ENCODE assay signal across 28 cellular contexts in the genomic region with DNA sequence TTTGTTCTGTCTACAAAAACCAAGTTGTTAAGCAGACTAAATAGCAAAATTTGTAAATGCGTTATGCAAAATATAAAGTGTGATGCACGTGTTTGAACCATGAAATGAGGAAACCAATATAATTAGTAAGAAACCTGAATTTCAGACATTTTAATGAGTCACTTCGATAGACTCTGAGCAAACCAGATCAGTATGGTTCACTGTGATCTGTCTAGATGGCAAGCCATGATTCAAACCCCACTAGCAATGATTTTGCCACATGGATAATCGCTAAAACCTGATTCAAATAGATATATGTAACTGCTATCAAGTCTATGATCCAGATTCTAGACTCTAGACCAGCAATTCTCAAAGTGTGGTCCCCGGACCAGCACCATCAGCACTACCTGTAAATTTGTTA. TPM values are rescaled to one million over a fixed set of nuclear protein-coding genes. Genes with fewer than 3 reads are reported as not detected.
A peak's percentile ranks its signal among the peaks of the same experiment; 100 is the strongest.
DNase-seq lines count a peak whose midpoint lies in the region; ATAC-seq and TF ChIP-seq lines count a peak whose summit lies in the region.
"Had no signal": no experiment of that assay in that cellular context is flagged by ENCODE, and none has a peak within 500 bp of the region (broad histone marks: within the 10 kb centered on the region; RNA-seq: fewer than 3 reads in every experiment).

No MANE protein-coding gene starts in this region.

- no peak for DNase-seq in activated T-cell treated with anti-CD3 and anti-CD28 coated beads, Interleukin-2, amount 50 U/mL, for 4 hours
- DNase-seq in activated T-cell treated with anti-CD3 and anti-CD28 coated beads, Interleukin-2, amount 50 U/mL, for 1 hour: no peak
- no peak for DNase-seq in T-helper 17 cell
- no peak for DNase-seq in activated naive CD8-positive, alpha-beta T cell treated with anti-CD3 and anti-CD28 coated beads, Interleukin-2, amount 50 U/mL, for 24 hours
- DNase-seq in colonic mucosa: no peak
- no peak for DNase-seq in HCEC 1CT
- DNase-seq: brain microvascular endothelial cell; DMS 273 treated with DMSO at 0.1 percent for 48 hours; effector CD8-positive, alpha-beta T cell; foreskin fibroblast; heart right ventricle; Kasumi-1; left cardiac atrium; mesendoderm; NCI-H1694; NCI-H2171; NCI-H510A treated with DMSO at 0.1 percent for 48 hours; PC-3; retina; Right ventricle myocardium superior; small intestine; stimulated activated CD4-positive, alpha-beta T cell treated with anti-CD3 and anti-CD28 coated beads, Interleukin-2, amount 100 ng/mL, for 48 hours; stimulated activated naive B cell treated with anti-CD40 and anti-IgM and Interleukin-4, amounts not matched to agents 10 μg/mL and 1 μg/mL and 100 μg/mL, for 72 hours; thyroid gland had no signal

- no peak overlapping the region for H3K4me3 ChIP-seq in colonic mucosa
- H3K4me3 ChIP-seq: BLaER1 treated with 17β-estradiol and CSF1 and Interleukin-3, amounts not matched to agents 10 nM and 100 nM; heart right ventricle; thyroid gland had no signal

- H3K27me3 ChIP-seq in colonic mucosa: no peaks in the 10 kb centered on the region
- H3K27me3 ChIP-seq: BLaER1 treated with 17β-estradiol and CSF1 and Interleukin-3, amounts not matched to agents 10 nM and 100 nM; brain microvascular endothelial cell; heart right ventricle; thyroid gland had no signal

- peaks cover 5% of the 10 kb centered on the region for H3K36me3 ChIP-seq in colonic mucosa

- peaks cover 89% of the 10 kb centered on the region for H3K4me1 Mint-ChIP-seq in activated T-cell treated with anti-CD3 and anti-CD28 coated beads, Interleukin-2, amount 50 U/mL, for 4 hours (ENCODE audit: low read depth)
- H3K4me1 Mint-ChIP-seq in T-helper 17 cell: peaks cover 56% of the 10 kb centered on the region
- H3K4me1 Mint-ChIP-seq in activated naive CD8-positive, alpha-beta T cell treated with anti-CD3 and anti-CD28 coated beads, Interleukin-2, amount 50 U/mL, for 24 hours: peaks cover 91% of the 10 kb centered on the region
- H3K4me1 Mint-ChIP-seq in stimulated activated naive CD8-positive, alpha-beta T cell treated with anti-CD3 and anti-CD28 coated beads, Interleukin-15, Interleukin-2, amounts not matched to agents 100 ng/mL and 50 ng/mL, for 24 hours (ENCODE audit: low read depth): peaks cover 92% of the 10 kb centered on the region

- H3K4me3 Mint-ChIP-seq in activated T-cell treated with anti-CD3 and anti-CD28 coated beads, Interleukin-2, amount 50 U/mL, for 4 hours: no peak overlapping the region
- no peak overlapping the region for H3K4me3 Mint-ChIP-seq in T-helper 17 cell
- H3K4me3 Mint-ChIP-seq in activated naive CD8-positive, alpha-beta T cell treated with anti-CD3 and anti-CD28 coated beads, Interleukin-2, amount 50 U/mL, for 24 hours: peak overlapping the region; percentile 63
- peak overlapping the region; percentile 66 for H3K4me3 Mint-ChIP-seq in stimulated activated naive CD8-positive, alpha-beta T cell treated with anti-CD3 and anti-CD28 coated beads, Interleukin-15, Interleukin-2, amounts not matched to agents 100 ng/mL and 50 ng/mL, for 24 hours
- H3K4me3 Mint-ChIP-seq: stimulated activated naive B cell treated with anti-CD40 and anti-IgM and Interleukin-4, amounts not matched to agents 10 μg/mL and 1 μg/mL and 100 μg/mL, for 72 hours had no signal

- no peak for TF ChIP-seq CTCF in colonic mucosa (IDR thresholded peaks at IDR 0.05)

- H3K9ac ChIP-seq in colonic mucosa (ENCODE audit: low read depth in 2 of 2, low read length in 2 of 2): no peak overlapping the region
- H3K9ac ChIP-seq: BLaER1 treated with 17β-estradiol and CSF1 and Interleukin-3, amounts not matched to agents 10 nM and 100 nM had no signal

- no peaks in the 10 kb centered on the region for H3K4me1 ChIP-seq in colonic mucosa
- H3K4me1 ChIP-seq: thyroid gland had no signal

- H3K9me3 Mint-ChIP-seq in activated T-cell treated with anti-CD3 and anti-CD28 coated beads, Interleukin-2, amount 50 U/mL, for 4 hours: peaks cover 8% of the 10 kb centered on the region
- H3K9me3 Mint-ChIP-seq in activated naive CD8-positive, alpha-beta T cell treated with anti-CD3 and anti-CD28 coated beads, Interleukin-2, amount 50 U/mL, for 24 hours: peaks cover 23% of the 10 kb centered on the region
- peaks cover 14% of the 10 kb centered on the region for H3K9me3 Mint-ChIP-seq in stimulated activated naive CD8-positive, alpha-beta T cell treated with anti-CD3 and anti-CD28 coated beads, Interleukin-15, Interleukin-2, amounts not matched to agents 100 ng/mL and 50 ng/mL, for 24 hours

- H3K36me3 Mint-ChIP-seq in activated T-cell treated with anti-CD3 and anti-CD28 coated beads, Interleukin-2, amount 50 U/mL, for 4 hours (ENCODE audit: insufficient read depth): peaks cover 76% of the 10 kb centered on the region
- H3K36me3 Mint-ChIP-seq in T-helper 17 cell (ENCODE audit: low read depth): peaks cover 20% of the 10 kb centered on the region
- peaks cover 95% of the 10 kb centered on the region for H3K36me3 Mint-ChIP-seq in activated naive CD8-positive, alpha-beta T cell treated with anti-CD3 and anti-CD28 coated beads, Interleukin-2, amount 50 U/mL, for 24 hours (ENCODE audit: low read depth)
- H3K36me3 Mint-ChIP-seq in stimulated activated naive CD8-positive, alpha-beta T cell treated with anti-CD3 and anti-CD28 coated beads, Interleukin-15, Interleukin-2, amounts not matched to agents 100 ng/mL and 50 ng/mL, for 24 hours (ENCODE audit: low read depth): peaks cover 98% of the 10 kb centered on the region

- peak overlapping the region; percentile 95 for H3K27ac Mint-ChIP-seq in T-helper 17 cell
- H3K27ac Mint-ChIP-seq in activated naive CD8-positive, alpha-beta T cell treated with anti-CD3 and anti-CD28 coated beads, Interleukin-2, amount 50 U/mL, for 24 hours: peak overlapping the region; percentile 93
- H3K27ac Mint-ChIP-seq in stimulated activated naive CD8-positive, alpha-beta T cell treated with anti-CD3 and anti-CD28 coated beads, Interleukin-15, Interleukin-2, amounts not matched to agents 100 ng/mL and 50 ng/mL, for 24 hours: peak overlapping the region; percentile 84
- H3K27ac Mint-ChIP-seq: stimulated activated naive B cell treated with anti-CD40 and anti-IgM and Interleukin-4, amounts not matched to agents 10 μg/mL and 1 μg/mL and 100 μg/mL, for 72 hours had no signal

- no peak overlapping the region for H3K27ac ChIP-seq in colonic mucosa
- H3K27ac ChIP-seq: BLaER1 treated with 17β-estradiol and CSF1 and Interleukin-3, amounts not matched to agents 10 nM and 100 nM; brain microvascular endothelial cell; heart right ventricle; thyroid gland had no signal

- H3K9me3 ChIP-seq in T-helper 17 cell (ENCODE audit: control insufficient read depth, low read length, poor library complexity, severe bottlenecking) (no peaks in the 10 kb centered on the region), colonic mucosa (no peaks in the 10 kb centered on the region)
- H3K9me3 ChIP-seq: thyroid gland had no signal

- intact Hi-C loops in colonic mucosa (cut with DNase I): no loop called here

- no peaks in the 10 kb centered on the region for H3K27me3 Mint-ChIP-seq in activated T-cell treated with anti-CD3 and anti-CD28 coated beads, Interleukin-2, amount 50 U/mL, for 4 hours (ENCODE audit: low read depth)
- no peaks in the 10 kb centered on the region for H3K27me3 Mint-ChIP-seq in T-helper 17 cell
- H3K27me3 Mint-ChIP-seq in activated naive CD8-positive, alpha-beta T cell treated with anti-CD3 and anti-CD28 coated beads, Interleukin-2, amount 50 U/mL, for 24 hours: no peaks in the 10 kb centered on the region
- H3K27me3 Mint-ChIP-seq in stimulated activated naive CD8-positive, alpha-beta T cell treated with anti-CD3 and anti-CD28 coated beads, Interleukin-15, Interleukin-2, amounts not matched to agents 100 ng/mL and 50 ng/mL, for 24 hours: no peaks in the 10 kb centered on the region
- H3K27me3 Mint-ChIP-seq: stimulated activated naive B cell treated with anti-CD40 and anti-IgM and Interleukin-4, amounts not matched to agents 10 μg/mL and 1 μg/mL and 100 μg/mL, for 72 hours had no signal

- peak; percentile 73 to 77 for ATAC-seq in activated T-cell treated with anti-CD3 and anti-CD28 coated beads, Interleukin-2, amount 50 U/mL, for 4 hours
- ATAC-seq in T-helper 17 cell: no peak
- ATAC-seq in activated naive CD8-positive, alpha-beta T cell treated with anti-CD3 and anti-CD28 coated beads, Interleukin-2, amount 50 U/mL, for 24 hours: peak; percentile 35
- ATAC-seq in GM21423 (IDR thresholded peaks at IDR 0.05; ENCODE audit: unreplicated experiment): no peak
- ATAC-seq: heart right ventricle; left cardiac atrium; PC-3; stimulated activated naive B cell treated with anti-CD40 and anti-IgM and Interleukin-4, amounts not matched to agents 10 μg/mL and 1 μg/mL and 100 μg/mL, for 72 hours had no signal

RNA-seq across cellular contexts. Expression of gene ZC3HAV1, which starts 24.8 kb away (rescaled TPM):
- total RNA-seq in activated T-cell treated with anti-CD3 and anti-CD28 coated beads, Interleukin-2, amount 50 U/mL, for 4 hours: 10 to 100 TPM; 78.5 to 93.0 (median 82.4) TPM
- total RNA-seq in T-helper 17 cell (100 to 1,000 TPM; 154 to 177 TPM), colonic mucosa (10 to 100 TPM; 29.0 to 33.8 TPM)

RNA-seq across cellular contexts. Expression of gene ZC3HAV1L, which starts 48.9 kb away (rescaled TPM):
- total RNA-seq in activated T-cell treated with anti-CD3 and anti-CD28 coated beads, Interleukin-2, amount 50 U/mL, for 4 hours: 1 to 10 TPM; 7.0 to 8.3 (median 7.3) TPM
- 1 to 10 TPM; 2.2 to 6.9 TPM for total RNA-seq in T-helper 17 cell
- total RNA-seq in colonic mucosa: 10 to 100 TPM; 10.9 to 11.7 TPM
- total RNA-seq: osteocyte had no signal

Comparison
In these comparisons a context has a peak if more than half of its experiments do, and no peak if none do; other contexts are left out.
1. ATAC-seq: peak in activated T-cell treated with anti-CD3 and anti-CD28 coated beads, Interleukin-2, amount 50 U/mL, for 4 hours (2 of 2) and activated naive CD8-positive, alpha-beta T cell treated with anti-CD3 and anti-CD28 coated beads, Interleukin-2, amount 50 U/mL, for 24 hours (single experiment); none in T-helper 17 cell (single experiment) and GM21423 (single experiment).
2. H3K4me3 Mint-ChIP-seq: peak in activated naive CD8-positive, alpha-beta T cell treated with anti-CD3 and anti-CD28 coated beads, Interleukin-2, amount 50 U/mL, for 24 hours (single experiment) and stimulated activated naive CD8-positive, alpha-beta T cell treated with anti-CD3 and anti-CD28 coated beads, Interleukin-15, Interleukin-2, amounts not matched to agents 100 ng/mL and 50 ng/mL, for 24 hours (single experiment); none in activated T-cell treated with anti-CD3 and anti-CD28 coated beads, Interleukin-2, amount 50 U/mL, for 4 hours (single experiment) and T-helper 17 cell (single experiment).
3. Peak in every context shown above with its lines, with median percentiles within 50 percentile points of each other: H3K27ac Mint-ChIP-seq.